ENCODE assay signal across 1 cellular context in genomic region chr7:22896917-22897316, GRCh38.
TF ChIP-seq lines count a peak whose summit lies in the region.

No MANE protein-coding gene starts in this region.

TF ChIP-seq in K562, 482 proteins besides CTCF, POLR2A, EP300 and RAD21 (continued from another document and continues in another):
- TF ChIP-seq JUND (IDR thresholded peaks at IDR 0.05; ENCODE audit: borderline replicate concordance, low read depth, low read length) (peak; percentile 84), JUND (tag; IDR thresholded peaks at IDR 0.05; ENCODE audit: borderline replicate concordance, low read depth, low read length) (peak; percentile 84; the same call in 1 of the 3 replicates), PHF8 (IDR thresholded peaks at IDR 0.05; ENCODE audit: borderline replicate concordance, low read length) (no peak), FOXJ2 (tag; IDR thresholded peaks at IDR 0.05) (no peak), SRF (CRISPR knock-in tag; IDR thresholded peaks at IDR 0.05) (peak; percentile 79 to 95; a peak in 3 of 4 replicates), HNRNPK (IDR thresholded peaks at IDR 0.05; ENCODE audit: low read depth, low read length, poor library complexity, severe bottlenecking) (no peak), ZNF79 (CRISPR knock-in tag; IDR thresholded peaks at IDR 0.05; ENCODE audit: low read depth) (no peak), EGR1 (conservative IDR thresholded peaks at IDR 0.05) (no peak), SRSF9 (IDR thresholded peaks at IDR 0.05; ENCODE audit: borderline replicate concordance, low read depth, low read length) (no peak), DPF2 (IDR thresholded peaks at IDR 0.05) (0 out of 2 replicates have a peak, but pooled peaks have one; percentile 18), RBFOX2 (IDR thresholded peaks at IDR 0.05; ENCODE audit: low read depth, low read length) (no peak), TCFL5 (CRISPR knock-in tag; conservative IDR thresholded peaks at IDR 0.05) (no peak), ZNF263 (CRISPR knock-in tag; IDR thresholded peaks at IDR 0.05; ENCODE audit: borderline replicate concordance) (no peak), NR4A1 (CRISPR knock-in tag; IDR thresholded peaks at IDR 0.05) (no peak), NR4A1 (tag; IDR thresholded peaks at IDR 0.05) (no peak), ZNF408 (CRISPR knock-in tag; IDR thresholded peaks at IDR 0.05; ENCODE audit: low read depth) (no peak), CREM (IDR thresholded peaks at IDR 0.05; ENCODE audit: low read depth) (no peak), POLR3G (IDR thresholded peaks at IDR 0.05; ENCODE audit: extremely low read depth, insufficient read length, insufficient replicate concordance) (no peak), BRD4 (IDR thresholded peaks at IDR 0.05) (no peak), LEF1 (IDR thresholded peaks at IDR 0.05) (peak; percentile 16; the same call in 1 of the 2 replicates), TCF3 (CRISPR knock-in tag; IDR thresholded peaks at IDR 0.05) (no peak), ZNF253 (CRISPR knock-in tag; conservative IDR thresholded peaks at IDR 0.05) (no peak), PREB (CRISPR knock-in tag; IDR thresholded peaks at IDR 0.05) (no peak), HMGN3 (IDR thresholded peaks at IDR 0.05; ENCODE audit: borderline replicate concordance, extremely low read depth, insufficient read length, low read depth, low read length) (no peak), ZSCAN29 (IDR thresholded peaks at IDR 0.05) (no peak), CTBP1 (IDR thresholded peaks at IDR 0.05; ENCODE audit: borderline replicate concordance) (peak; percentile 42; the same call in 1 of the 2 replicates), JUNB (CRISPR knock-in tag; conservative IDR thresholded peaks at IDR 0.05) (no peak; the same call in 1 of the 2 replicates), ESRRA (IDR thresholded peaks at IDR 0.05; ENCODE audit: borderline replicate concordance, low read depth) (peak; percentile 74; the same call in 1 of the 2 replicates), SUPT5H (IDR thresholded peaks at IDR 0.05) (no peak), ZNF311 (CRISPR knock-in tag; IDR thresholded peaks at IDR 0.05) (no peak), ZNF583 (CRISPR knock-in tag; IDR thresholded peaks at IDR 0.05) (no peak), SMAD2 (IDR thresholded peaks at IDR 0.05; ENCODE audit: low read depth, low read length) (no peak), ZNF274 (IDR thresholded peaks at IDR 0.05; ENCODE audit: borderline replicate concordance, low read depth, low read length) (no peak), CBX5 (IDR thresholded peaks at IDR 0.05; ENCODE audit: borderline replicate concordance, low read depth) (0 out of 2 replicates have a peak, but pooled peaks have one; percentile 41), ZNF282 (CRISPR knock-in tag; IDR thresholded peaks at IDR 0.05) (no peak), KAT8 (IDR thresholded peaks at IDR 0.05; ENCODE audit: low read depth) (no peak), TEAD2 (tag; IDR thresholded peaks at IDR 0.05) (no peak), CBX3 (IDR thresholded peaks at IDR 0.05; ENCODE audit: borderline replicate concordance in 1 of 2, low read length in 2 of 2) (no peak), TRIM28 (IDR thresholded peaks at IDR 0.05) (0 out of 2 replicates have a peak, but pooled peaks have one; percentile 26), BRCA1 (IDR thresholded peaks at IDR 0.05) (no peak), BRCA1 (CRISPR knock-in tag; IDR thresholded peaks at IDR 0.05) (no peak), ATF7 (IDR thresholded peaks at IDR 0.05) (peak; percentile 59), ZEB2 (IDR thresholded peaks at IDR 0.05) (peak; percentile 74; the same call in 1 of the 2 replicates), AFF1 (IDR thresholded peaks at IDR 0.05; ENCODE audit: low read depth in 1 of 2, partially characterized antibody in 2 of 2) (no peak), SP1 (CRISPR knock-in tag; IDR thresholded peaks at IDR 0.05) (no peak), GATA2 (CRISPR knock-in tag; IDR thresholded peaks at IDR 0.05) (no peak)
- TF ChIP-seq, protein P1, sequence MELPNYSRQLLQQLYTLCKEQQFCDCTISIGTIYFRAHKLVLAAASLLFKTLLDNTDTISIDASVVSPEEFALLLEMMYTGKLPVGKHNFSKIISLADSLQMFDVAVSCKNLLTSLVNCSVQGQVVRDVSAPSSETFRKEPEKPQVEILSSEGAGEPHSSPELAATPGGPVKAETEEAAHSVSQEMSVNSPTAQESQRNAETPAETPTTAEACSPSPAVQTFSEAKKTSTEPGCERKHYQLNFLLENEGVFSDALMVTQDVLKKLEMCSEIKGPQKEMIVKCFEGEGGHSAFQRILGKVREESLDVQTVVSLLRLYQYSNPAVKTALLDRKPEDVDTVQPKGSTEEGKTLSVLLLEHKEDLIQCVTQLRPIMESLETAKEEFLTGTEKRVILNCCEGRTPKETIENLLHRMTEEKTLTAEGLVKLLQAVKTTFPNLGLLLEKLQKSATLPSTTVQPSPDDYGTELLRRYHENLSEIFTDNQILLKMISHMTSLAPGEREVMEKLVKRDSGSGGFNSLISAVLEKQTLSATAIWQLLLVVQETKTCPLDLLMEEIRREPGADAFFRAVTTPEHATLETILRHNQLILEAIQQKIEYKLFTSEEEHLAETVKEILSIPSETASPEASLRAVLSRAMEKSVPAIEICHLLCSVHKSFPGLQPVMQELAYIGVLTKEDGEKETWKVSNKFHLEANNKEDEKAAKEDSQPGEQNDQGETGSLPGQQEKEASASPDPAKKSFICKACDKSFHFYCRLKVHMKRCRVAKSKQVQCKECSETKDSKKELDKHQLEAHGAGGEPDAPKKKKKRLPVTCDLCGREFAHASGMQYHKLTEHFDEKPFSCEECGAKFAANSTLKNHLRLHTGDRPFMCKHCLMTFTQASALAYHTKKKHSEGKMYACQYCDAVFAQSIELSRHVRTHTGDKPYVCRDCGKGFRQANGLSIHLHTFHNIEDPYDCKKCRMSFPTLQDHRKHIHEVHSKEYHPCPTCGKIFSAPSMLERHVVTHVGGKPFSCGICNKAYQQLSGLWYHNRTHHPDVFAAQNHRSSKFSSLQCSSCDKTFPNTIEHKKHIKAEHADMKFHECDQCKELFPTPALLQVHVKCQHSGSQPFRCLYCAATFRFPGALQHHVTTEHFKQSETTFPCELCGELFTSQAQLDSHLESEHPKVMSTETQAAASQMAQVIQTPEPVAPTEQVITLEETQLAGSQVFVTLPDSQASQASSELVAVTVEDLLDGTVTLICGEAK (IDR thresholded peaks at IDR 0.05): peak; percentile 65; the same call in 1 of the 2 replicates
- TF ChIP-seq, protein P1 (CRISPR knock-in tag; IDR thresholded peaks at IDR 0.05): no peak
- TF ChIP-seq, protein P2, sequence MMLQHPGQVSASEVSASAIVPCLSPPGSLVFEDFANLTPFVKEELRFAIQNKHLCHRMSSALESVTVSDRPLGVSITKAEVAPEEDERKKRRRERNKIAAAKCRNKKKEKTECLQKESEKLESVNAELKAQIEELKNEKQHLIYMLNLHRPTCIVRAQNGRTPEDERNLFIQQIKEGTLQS (IDR thresholded peaks at IDR 0.05): peak; percentile 76
- TF ChIP-seq, protein P2 (CRISPR knock-in tag; conservative IDR thresholded peaks at IDR 0.05): no peak
- TF ChIP-seq, protein P3, sequence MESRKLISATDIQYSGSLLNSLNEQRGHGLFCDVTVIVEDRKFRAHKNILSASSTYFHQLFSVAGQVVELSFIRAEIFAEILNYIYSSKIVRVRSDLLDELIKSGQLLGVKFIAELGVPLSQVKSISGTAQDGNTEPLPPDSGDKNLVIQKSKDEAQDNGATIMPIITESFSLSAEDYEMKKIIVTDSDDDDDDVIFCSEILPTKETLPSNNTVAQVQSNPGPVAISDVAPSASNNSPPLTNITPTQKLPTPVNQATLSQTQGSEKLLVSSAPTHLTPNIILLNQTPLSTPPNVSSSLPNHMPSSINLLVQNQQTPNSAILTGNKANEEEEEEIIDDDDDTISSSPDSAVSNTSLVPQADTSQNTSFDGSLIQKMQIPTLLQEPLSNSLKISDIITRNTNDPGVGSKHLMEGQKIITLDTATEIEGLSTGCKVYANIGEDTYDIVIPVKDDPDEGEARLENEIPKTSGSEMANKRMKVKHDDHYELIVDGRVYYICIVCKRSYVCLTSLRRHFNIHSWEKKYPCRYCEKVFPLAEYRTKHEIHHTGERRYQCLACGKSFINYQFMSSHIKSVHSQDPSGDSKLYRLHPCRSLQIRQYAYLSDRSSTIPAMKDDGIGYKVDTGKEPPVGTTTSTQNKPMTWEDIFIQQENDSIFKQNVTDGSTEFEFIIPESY (CRISPR knock-in tag; IDR thresholded peaks at IDR 0.05): no peak
- TF ChIP-seq, protein P4, sequence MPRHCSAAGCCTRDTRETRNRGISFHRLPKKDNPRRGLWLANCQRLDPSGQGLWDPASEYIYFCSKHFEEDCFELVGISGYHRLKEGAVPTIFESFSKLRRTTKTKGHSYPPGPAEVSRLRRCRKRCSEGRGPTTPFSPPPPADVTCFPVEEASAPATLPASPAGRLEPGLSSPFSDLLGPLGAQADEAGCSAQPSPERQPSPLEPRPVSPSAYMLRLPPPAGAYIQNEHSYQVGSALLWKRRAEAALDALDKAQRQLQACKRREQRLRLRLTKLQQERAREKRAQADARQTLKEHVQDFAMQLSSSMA (CRISPR knock-in tag; IDR thresholded peaks at IDR 0.05): no peak
- TF ChIP-seq, protein P5, sequence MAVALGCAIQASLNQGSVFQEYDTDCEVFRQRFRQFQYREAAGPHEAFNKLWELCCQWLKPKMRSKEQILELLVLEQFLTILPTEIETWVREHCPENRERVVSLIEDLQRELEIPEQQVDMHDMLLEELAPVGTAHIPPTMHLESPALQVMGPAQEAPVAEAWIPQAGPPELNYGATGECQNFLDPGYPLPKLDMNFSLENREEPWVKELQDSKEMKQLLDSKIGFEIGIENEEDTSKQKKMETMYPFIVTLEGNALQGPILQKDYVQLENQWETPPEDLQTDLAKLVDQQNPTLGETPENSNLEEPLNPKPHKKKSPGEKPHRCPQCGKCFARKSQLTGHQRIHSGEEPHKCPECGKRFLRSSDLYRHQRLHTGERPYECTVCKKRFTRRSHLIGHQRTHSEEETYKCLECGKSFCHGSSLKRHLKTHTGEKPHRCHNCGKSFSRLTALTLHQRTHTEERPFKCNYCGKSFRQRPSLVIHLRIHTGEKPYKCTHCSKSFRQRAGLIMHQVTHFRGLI (CRISPR knock-in tag; IDR thresholded peaks at IDR 0.05): no peak
